ENCODE assay signal across 8 cellular contexts in the genomic region with DNA sequence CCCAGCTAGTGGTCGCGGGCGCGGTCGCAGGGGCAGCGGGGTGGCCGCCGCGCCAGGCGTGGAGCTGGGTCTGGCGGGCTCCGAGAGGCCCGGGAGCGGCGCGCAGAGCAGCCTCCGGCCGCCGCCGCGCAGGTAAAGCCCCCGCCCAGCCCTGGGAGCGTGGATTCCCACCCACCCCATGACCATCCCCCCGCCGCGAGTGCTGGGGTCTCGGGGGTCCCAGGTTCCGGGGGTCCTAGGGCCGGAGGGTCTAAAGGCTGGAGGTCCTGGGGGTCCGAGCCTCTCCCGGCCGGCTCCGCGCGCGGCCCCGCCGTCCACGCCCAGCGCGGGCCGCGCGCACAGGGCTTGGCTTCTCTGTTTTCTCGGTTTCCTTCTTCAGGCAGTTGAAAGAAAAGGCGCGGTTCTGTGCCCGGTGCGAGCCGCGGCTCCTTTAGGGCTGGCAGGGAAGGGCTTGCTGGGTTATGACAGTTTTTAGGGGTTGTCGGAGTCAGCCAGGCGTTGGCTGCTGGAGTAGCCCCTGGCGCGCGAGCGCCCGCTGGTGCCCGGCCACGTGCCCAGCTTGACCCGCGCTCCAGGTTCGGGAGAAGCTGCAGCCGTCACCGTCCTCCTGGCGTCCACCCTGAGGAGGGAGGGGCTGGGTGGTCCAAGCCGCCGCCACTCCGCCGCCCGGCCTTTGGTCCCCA. TPM values are rescaled to one million over a fixed set of nuclear protein-coding genes. Genes with fewer than 3 reads are reported as not detected.
DNase-seq lines count a peak whose midpoint lies in the region; ATAC-seq lines count a peak whose summit lies in the region.

No MANE protein-coding gene starts in this region.

- DNase-seq in DMS53 (lab: John Stamatoyannopoulos, UW): peak; percentile 64
- no peak for DNase-seq in SK-N-MC (ENCODE audit: low read depth, low spot score)
- DNase-seq in dermis microvascular lymphatic vessel endothelial cell (ENCODE audit: low read depth in 2 of 2): peak; percentile 5 to 53
- DNase-seq in medulla oblongata (ENCODE audit: extremely low spot score): peak; percentile 4
- peak; percentile 42 for DNase-seq in stimulated activated naive CD8-positive, alpha-beta T cell treated with anti-CD3 and anti-CD28 coated beads, Interleukin-15, Interleukin-2, amounts not matched to agents 100 U/mL and 50 U/mL, for 24 hours

- H3K9ac ChIP-seq in SK-N-MC (ENCODE audit: insufficient read length): peak overlapping the region; percentile 70

- no peaks in the 10 kb centered on the region for H3K36me3 ChIP-seq in SK-N-MC (ENCODE audit: insufficient read depth, low read length)

- no peaks in the 10 kb centered on the region for H3K9me3 ChIP-seq in SK-N-MC (ENCODE audit: low read depth, low read length)

- peak overlapping the region; percentile 80 for H3K4me3 ChIP-seq in SK-N-MC

- H3K27ac ChIP-seq in SK-N-MC: no peak overlapping the region

- ATAC-seq in HG02981 (IDR thresholded peaks at IDR 0.05; ENCODE audit: unreplicated experiment): peak; percentile 42
- ATAC-seq in stimulated activated naive CD8-positive, alpha-beta T cell treated with anti-CD3 and anti-CD28 coated beads, Interleukin-15, Interleukin-2, amounts not matched to agents 100 U/mL and 50 U/mL, for 24 hours: peak; percentile 40
- no peak for ATAC-seq in GM21390 (IDR thresholded peaks at IDR 0.05; ENCODE audit: unreplicated experiment)
- no peak for ATAC-seq in GM21515 (IDR thresholded peaks at IDR 0.05; ENCODE audit: unreplicated experiment)

RNA-seq across cellular contexts. Expression of gene LRRC3, which starts 0.4 kb away (rescaled TPM):
- total RNA-seq in dermis microvascular lymphatic vessel endothelial cell: 0.77 and 1.8 TPM in 2 replicates

Comparison
In these comparisons a context has a peak if more than half of its experiments do, and no peak if none do; other contexts are left out.
1. ATAC-seq: peak in HG02981 (single experiment) and stimulated activated naive CD8-positive, alpha-beta T cell treated with anti-CD3 and anti-CD28 coated beads, Interleukin-15, Interleukin-2, amounts not matched to agents 100 U/mL and 50 U/mL, for 24 hours (single experiment); none in GM21390 (single experiment) and GM21515 (single experiment).